24 cellular contexts compared by ENCODE assay signal in genomic region chr1:242556276-242556675, GRCh38. TPM values are rescaled to one million over a fixed set of nuclear protein-coding genes. Genes with fewer than 3 reads are reported as not detected.
A peak's percentile ranks its signal among the peaks of the same experiment; 100 is the strongest.
DNase-seq lines count a peak whose midpoint lies in the region; ATAC-seq, FAIRE-seq and TF ChIP-seq lines count a peak whose summit lies in the region.
"Had no signal": no experiment of that assay in that cellular context is flagged by ENCODE, and none has a peak within 500 bp of the region (broad histone marks: within the 10 kb centered on the region; RNA-seq: fewer than 3 reads in every experiment).

No MANE protein-coding gene starts in this region.

- no peaks in the 10 kb centered on the region for H3K36me3 Mint-ChIP-seq in Calu3 (ENCODE audit: insufficient read depth, unreplicated experiment)
- H3K36me3 Mint-ChIP-seq in stimulated activated naive B cell treated with anti-CD40 and anti-IgM and Interleukin-4, amounts not matched to agents 10 μg/mL and 1 μg/mL and 100 μg/mL, for 72 hours, result no peaks in the 10 kb centered on the region

- H3K36me3 ChIP-seq in bronchial epithelial cell (ENCODE audit: control insufficient read depth, insufficient read depth, low read length), result no peaks in the 10 kb centered on the region
- H3K36me3 ChIP-seq: BLaER1 treated with 17β-estradiol and CSF1 and Interleukin-3, amounts not matched to agents 10 nM and 100 nM had no signal

- TF ChIP-seq CTCF in Calu3 (IDR thresholded peaks at IDR 0.05; ENCODE audit: unreplicated experiment) (no peak), bronchial epithelial cell (IDR thresholded peaks at IDR 0.05; ENCODE audit: insufficient read depth, low read length, severe bottlenecking) (no peak)

- DNase-seq in Calu3 (peak; percentile 11), RCC 7860 (ENCODE audit: low spot score) (peak; percentile 37), bronchial epithelial cell (ENCODE audit: low read depth) (peak; percentile 4), NCI-H2227 treated with DMSO at 0.1 percent for 48 hours (lab: John Stamatoyannopoulos, UW) (no peak), NCI-H146 (lab: John Stamatoyannopoulos, UW) (no peak)
- no peak for DNase-seq in stimulated activated naive B cell treated with anti-CD40 and anti-IgM and Interleukin-4, amounts not matched to agents 10 μg/mL and 1 μg/mL and 100 μg/mL, for 72 hours
- DNase-seq in stimulated activated naive CD8-positive, alpha-beta T cell treated with anti-CD3 and anti-CD28 coated beads, Interleukin-15, Interleukin-2, amounts not matched to agents 100 U/mL and 50 U/mL, for 24 hours, result no peak
- DNase-seq: AML-193; CD4-positive, alpha-beta T cell; DMS53; GM23248; H7; NCI-H1092; NCI-H1436; NCI-H187 treated with DMSO at 0.1 percent for 48 hours; NCI-H446; NCI-H524 treated with DMSO at 0.1 percent for 48 hours; NCI-H774; RPMI8226; SHP77 had no signal

- intact Hi-C loops in Calu3 (cut with micrococcal nuclease; ENCODE audit: unreplicated experiment), result no loop called here

- BruUV-seq in Calu3 (replicated peaks; lab: Mats Ljungman, UMichigan), result no TSS peak

- no peaks in the 10 kb centered on the region for H3K27me3 Mint-ChIP-seq in Calu3 (ENCODE audit: unreplicated experiment)
- H3K27me3 Mint-ChIP-seq in stimulated activated naive B cell treated with anti-CD40 and anti-IgM and Interleukin-4, amounts not matched to agents 10 μg/mL and 1 μg/mL and 100 μg/mL, for 72 hours, result peaks cover 19 to 21% of the 10 kb centered on the region in 2 donors

- H3K9me3 Mint-ChIP-seq in Calu3 (ENCODE audit: low read depth, unreplicated experiment), result peaks cover 6% of the 10 kb centered on the region
- no peaks in the 10 kb centered on the region for H3K9me3 Mint-ChIP-seq in stimulated activated naive B cell treated with anti-CD40 and anti-IgM and Interleukin-4, amounts not matched to agents 10 μg/mL and 1 μg/mL and 100 μg/mL, for 72 hours

- H3K4me1 Mint-ChIP-seq in Calu3 (ENCODE audit: low read depth, unreplicated experiment), result peaks cover 12% of the 10 kb centered on the region
- no peaks in the 10 kb centered on the region for H3K4me1 Mint-ChIP-seq in stimulated activated naive B cell treated with anti-CD40 and anti-IgM and Interleukin-4, amounts not matched to agents 10 μg/mL and 1 μg/mL and 100 μg/mL, for 72 hours

- FAIRE-seq in RCC 7860 (lab: Jason Lieb, UNC) (no peak), bronchial epithelial cell (lab: Jason Lieb, UNC) (no peak)
- FAIRE-seq: A204.1, G401.6 had no signal

- H3K27me3 ChIP-seq in bronchial epithelial cell (ENCODE audit: control insufficient read depth, insufficient read depth, low read length), result no peaks in the 10 kb centered on the region
- H3K27me3 ChIP-seq: BLaER1 treated with 17β-estradiol and CSF1 and Interleukin-3, amounts not matched to agents 10 nM and 100 nM had no signal

- H3K4me3 ChIP-seq in bronchial epithelial cell (ENCODE audit: low read depth, low read length), result no peak overlapping the region
- H3K4me3 ChIP-seq: BLaER1 treated with 17β-estradiol and CSF1 and Interleukin-3, amounts not matched to agents 10 nM and 100 nM; GM23248 had no signal

- CTCF ChIA-PET in Calu3 (lab: Charles Lee), result interaction anchor here (0.6 kb wide), 2 partner anchors 110 to 1367 kb away, joined by 3 read pairs; no protein-coding TSS in a partner anchor

- ATAC-seq in stimulated activated naive B cell treated with anti-CD40 and anti-IgM and Interleukin-4, amounts not matched to agents 10 μg/mL and 1 μg/mL and 100 μg/mL, for 72 hours (replicated peaks), result peak; percentile 19 to 64
- ATAC-seq in stimulated activated naive CD8-positive, alpha-beta T cell treated with anti-CD3 and anti-CD28 coated beads, Interleukin-15, Interleukin-2, amounts not matched to agents 100 U/mL and 50 U/mL, for 24 hours, result no peak

- H3K27ac Mint-ChIP-seq in Calu3 (ENCODE audit: unreplicated experiment), result no peak overlapping the region
- no peak overlapping the region for H3K27ac Mint-ChIP-seq in stimulated activated naive B cell treated with anti-CD40 and anti-IgM and Interleukin-4, amounts not matched to agents 10 μg/mL and 1 μg/mL and 100 μg/mL, for 72 hours
- H3K27ac Mint-ChIP-seq: CD4-positive, alpha-beta T cell had no signal

- no peak overlapping the region for H3K4me3 Mint-ChIP-seq in Calu3 (ENCODE audit: low read depth, unreplicated experiment)
- no peak overlapping the region for H3K4me3 Mint-ChIP-seq in stimulated activated naive B cell treated with anti-CD40 and anti-IgM and Interleukin-4, amounts not matched to agents 10 μg/mL and 1 μg/mL and 100 μg/mL, for 72 hours
- H3K4me3 Mint-ChIP-seq: CD4-positive, alpha-beta T cell had no signal

RNA-seq across cellular contexts. Expression of gene PLD5, which starts 31.8 kb away (rescaled TPM):
- total RNA-seq in Calu3 (2022) (0.44 and 2.4 TPM in 2 replicates), bronchial epithelial cell (under 0.01 TPM in 1 of 2 replicates, not detected in the other)
- total RNA-seq: CD4-positive, alpha-beta T cell; GM23248; SK-MEL-5 had no signal

Comparison
In these comparisons a context has a peak if more than half of its experiments do, and no peak if none do; other contexts are left out.
1. DNase-seq: peak in Calu3 (single experiment), RCC 7860 (single experiment) and bronchial epithelial cell (single experiment); none in stimulated activated naive B cell treated with anti-CD40 and anti-IgM and Interleukin-4, amounts not matched to agents 10 μg/mL and 1 μg/mL and 100 μg/mL, for 72 hours (single experiment), NCI-H2227 treated with DMSO at 0.1 percent for 48 hours (single experiment), NCI-H146 (single experiment) and stimulated activated naive CD8-positive, alpha-beta T cell treated with anti-CD3 and anti-CD28 coated beads, Interleukin-15, Interleukin-2, amounts not matched to agents 100 U/mL and 50 U/mL, for 24 hours (single experiment).